22 cellular contexts compared by ENCODE assay signal in the genomic region with DNA sequence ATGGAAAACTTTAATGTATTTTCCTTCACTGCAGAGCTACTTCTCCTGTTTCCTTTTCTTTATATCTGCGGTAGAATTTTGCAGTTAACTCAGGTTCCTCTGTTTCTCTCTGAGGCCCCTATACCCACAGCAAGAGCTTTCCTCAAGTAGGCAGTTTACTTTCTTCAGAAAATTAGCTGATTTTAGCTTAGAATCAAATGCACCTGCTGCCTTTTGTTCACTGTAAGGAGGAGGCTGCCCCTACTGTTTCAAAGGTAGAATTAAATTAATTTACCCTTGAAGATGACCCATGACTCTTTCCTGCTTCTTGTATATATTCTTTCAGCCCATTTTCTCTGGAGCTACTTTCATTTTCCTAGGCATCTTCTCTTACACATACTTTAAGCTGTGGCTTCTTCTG.
DNase-seq lines count a peak whose midpoint lies in the region; ATAC-seq and TF ChIP-seq lines count a peak whose summit lies in the region.
"Had no signal": no experiment of that assay in that cellular context is flagged by ENCODE, and none has a peak within 500 bp of the region (broad histone marks: within the 10 kb centered on the region; RNA-seq: fewer than 3 reads in every experiment).

No MANE protein-coding gene starts in this region.

- H3K27ac Mint-ChIP-seq in activated T-cell treated with anti-CD3 and anti-CD28 coated beads, Interleukin-2, amount 50 U/mL, for 72 hours: peak overlapping the region; percentile 2
- no peak overlapping the region for H3K27ac Mint-ChIP-seq in activated naive CD4-positive, alpha-beta T cell treated with anti-CD3 and anti-CD28 coated beads, Interleukin-2, amount 10 ng/mL, durations not matched to agents 7 days and 5 days
- H3K27ac Mint-ChIP-seq: activated CD4-positive, alpha-beta memory T cell treated with anti-CD3 and anti-CD28 coated beads, Interleukin-2, amount 10 ng/mL, durations not matched to agents 7 days and 5 days had no signal

- H3K4me3 ChIP-seq in choroid plexus epithelial cell (ENCODE audit: low read depth, low read length): no peak overlapping the region
- H3K4me3 ChIP-seq in dorsolateral prefrontal cortex: no peak overlapping the region
- H3K4me3 ChIP-seq: tibial nerve had no signal

- no peak for TF ChIP-seq CTCF in choroid plexus epithelial cell (conservative IDR thresholded peaks at IDR 0.05; ENCODE audit: low read depth, low read length)
- no peak for TF ChIP-seq CTCF in dorsolateral prefrontal cortex (IDR thresholded peaks at IDR 0.05 in 54 of 56, conservative IDR thresholded peaks at IDR 0.05 in 2 of 56; ENCODE audit: low read depth in 1 of 56, partially characterized antibody in 56 of 56)

- no peaks in the 10 kb centered on the region for H3K27me3 ChIP-seq in dorsolateral prefrontal cortex
- H3K27me3 ChIP-seq: tibial nerve had no signal

- ATAC-seq in activated T-cell treated with anti-CD3 and anti-CD28 coated beads, Interleukin-2, amount 50 U/mL, for 72 hours (replicated peaks in 1 of 2): no peak
- no peak for ATAC-seq in GM18517 (IDR thresholded peaks at IDR 0.05; ENCODE audit: unreplicated experiment)
- ATAC-seq: activated CD4-positive, CD25-positive, alpha-beta regulatory T cell treated with anti-CD3 and anti-CD28 coated beads, Interleukin-2, amount 50 U/mL, for 24 hours; naive thymus-derived CD8-positive, alpha-beta T cell; right cardiac atrium; stimulated activated naive CD8-positive, alpha-beta T cell treated with anti-CD3 and anti-CD28 coated beads, Interleukin-15, amount 100 ng/mL, for 72 hours had no signal

- H3K9me3 Mint-ChIP-seq in activated T-cell treated with anti-CD3 and anti-CD28 coated beads, Interleukin-2, amount 50 U/mL, for 72 hours: peaks cover 2 to 4% of the 10 kb centered on the region in 2 donors
- peaks cover 2% of the 10 kb centered on the region for H3K9me3 Mint-ChIP-seq in activated naive CD4-positive, alpha-beta T cell treated with anti-CD3 and anti-CD28 coated beads, Interleukin-2, amount 10 ng/mL, durations not matched to agents 7 days and 5 days

- no peaks in the 10 kb centered on the region for H3K4me1 Mint-ChIP-seq in activated T-cell treated with anti-CD3 and anti-CD28 coated beads, Interleukin-2, amount 50 U/mL, for 72 hours (ENCODE audit: low read depth)
- H3K4me1 Mint-ChIP-seq in activated naive CD4-positive, alpha-beta T cell treated with anti-CD3 and anti-CD28 coated beads, Interleukin-2, amount 10 ng/mL, durations not matched to agents 7 days and 5 days: peaks cover 2% of the 10 kb centered on the region
- H3K4me1 Mint-ChIP-seq: activated CD4-positive, alpha-beta memory T cell treated with anti-CD3 and anti-CD28 coated beads, Interleukin-2, amount 10 ng/mL, durations not matched to agents 7 days and 5 days had no signal

- H3K27me3 Mint-ChIP-seq in activated T-cell treated with anti-CD3 and anti-CD28 coated beads, Interleukin-2, amount 50 U/mL, for 72 hours (ENCODE audit: low read depth): no peaks in the 10 kb centered on the region
- H3K27me3 Mint-ChIP-seq in activated naive CD4-positive, alpha-beta T cell treated with anti-CD3 and anti-CD28 coated beads, Interleukin-2, amount 10 ng/mL, durations not matched to agents 7 days and 5 days: no peaks in the 10 kb centered on the region
- H3K27me3 Mint-ChIP-seq: activated CD4-positive, alpha-beta memory T cell treated with anti-CD3 and anti-CD28 coated beads, Interleukin-2, amount 10 ng/mL, durations not matched to agents 7 days and 5 days; naive thymus-derived CD8-positive, alpha-beta T cell; stimulated activated naive CD8-positive, alpha-beta T cell treated with anti-CD3 and anti-CD28 coated beads, Interleukin-15, amount 100 ng/mL, for 72 hours had no signal

- CTCF ChIA-PET in activated naive CD4-positive, alpha-beta T cell treated with anti-CD3 and anti-CD28 coated beads, Interleukin-2, amount 10 ng/mL, durations not matched to agents 7 days and 5 days (lab: Charles Lee): interaction anchor here (1.2 to 1.3 kb wide), 2 partner anchors 13 to 179 kb away, joined by 3 to 4 read pairs; no protein-coding TSS in a partner anchor

- DNase-seq in activated T-cell treated with anti-CD3 and anti-CD28 coated beads, Interleukin-2, amount 50 U/mL, for 72 hours: no peak
- DNase-seq in activated T-cell treated with anti-CD3 and anti-CD28 coated beads for 4 hours: no peak
- DNase-seq in NCI-H2227 (lab: John Stamatoyannopoulos, UW; ENCODE audit: unreplicated experiment): peak; percentile 64
- peak; percentile 5 for DNase-seq in choroid plexus epithelial cell (ENCODE audit: low read depth)
- DNase-seq in activated naive CD4-positive, alpha-beta T cell treated with anti-CD3 and anti-CD28 coated beads, Interleukin-2, amount 10 ng/mL, durations not matched to agents 7 days and 5 days: no peak
- DNase-seq in A172 (ENCODE audit: low spot score): no peak
- DNase-seq in dorsolateral prefrontal cortex: no peak
- DNase-seq: activated CD4-positive, alpha-beta memory T cell treated with anti-CD3 and anti-CD28 coated beads, Interleukin-2, amount 10 ng/mL, durations not matched to agents 7 days and 5 days; Calu3; cortex of kidney; head of caudate nucleus; KG1; naive thymus-derived CD8-positive, alpha-beta T cell; NCI-H1048; NCI-H187; NCI-H446; right cardiac atrium; stimulated activated naive CD8-positive, alpha-beta T cell treated with anti-CD3 and anti-CD28 coated beads, Interleukin-15, amount 100 ng/mL, for 72 hours had no signal

- peaks cover 0 to 6% of the 10 kb centered on the region in 2 donors for H3K36me3 Mint-ChIP-seq in activated T-cell treated with anti-CD3 and anti-CD28 coated beads, Interleukin-2, amount 50 U/mL, for 72 hours (ENCODE audit: insufficient read depth in 2 of 2)
- H3K36me3 Mint-ChIP-seq in activated naive CD4-positive, alpha-beta T cell treated with anti-CD3 and anti-CD28 coated beads, Interleukin-2, amount 10 ng/mL, durations not matched to agents 7 days and 5 days: peaks cover 39% of the 10 kb centered on the region

- H3K4me3 Mint-ChIP-seq in activated T-cell treated with anti-CD3 and anti-CD28 coated beads, Interleukin-2, amount 50 U/mL, for 72 hours: no peak overlapping the region
- no peak overlapping the region for H3K4me3 Mint-ChIP-seq in activated naive CD4-positive, alpha-beta T cell treated with anti-CD3 and anti-CD28 coated beads, Interleukin-2, amount 10 ng/mL, durations not matched to agents 7 days and 5 days
- H3K4me3 Mint-ChIP-seq: activated CD4-positive, alpha-beta memory T cell treated with anti-CD3 and anti-CD28 coated beads, Interleukin-2, amount 10 ng/mL, durations not matched to agents 7 days and 5 days; naive thymus-derived CD8-positive, alpha-beta T cell; stimulated activated naive CD8-positive, alpha-beta T cell treated with anti-CD3 and anti-CD28 coated beads, Interleukin-15, amount 100 ng/mL, for 72 hours had no signal

- peak overlapping the region in 1 of 59 donors; percentile 69 for H3K27ac ChIP-seq in dorsolateral prefrontal cortex
- H3K27ac ChIP-seq: RWPE1, tibial nerve had no signal

- intact Hi-C loops in dorsolateral prefrontal cortex (cut with DNase I): no loop called here

Comparison
In these comparisons a context has a peak if more than half of its experiments do, and no peak if none do; other contexts are left out.
1. DNase-seq: peak in NCI-H2227 (single experiment) and choroid plexus epithelial cell (single experiment); none in activated T-cell treated with anti-CD3 and anti-CD28 coated beads, Interleukin-2, amount 50 U/mL, for 72 hours (0 of 2), activated T-cell treated with anti-CD3 and anti-CD28 coated beads for 4 hours (single experiment), activated naive CD4-positive, alpha-beta T cell treated with anti-CD3 and anti-CD28 coated beads, Interleukin-2, amount 10 ng/mL, durations not matched to agents 7 days and 5 days (single experiment), A172 (single experiment) and dorsolateral prefrontal cortex (0 of 10).